ENCODE assay signal across 8 cellular contexts in genomic region chrX:100819534-100819836, GRCh38. TPM values are rescaled to one million over a fixed set of nuclear protein-coding genes. Genes with fewer than 3 reads are reported as not detected.
DNase-seq lines count a peak whose midpoint lies in the region; TF ChIP-seq lines count a peak whose summit lies in the region.

No MANE protein-coding gene starts in this region.

- peak overlapping the region; percentile 88 for H3K4me3 Mint-ChIP-seq in T-helper 2 cell treated with Interferon-gamma antibody and Interleukin-4, amounts not matched to agents 5 μg/mL and 100 μg/mL, for 36 hours

- no peaks in the 10 kb centered on the region for H3K9me3 Mint-ChIP-seq in T-helper 2 cell treated with Interferon-gamma antibody and Interleukin-4, amounts not matched to agents 5 μg/mL and 100 μg/mL, for 36 hours

- peak overlapping the region; percentile 64 to 79 for H3K9ac ChIP-seq in stomach smooth muscle (ENCODE audit: low read length in 2 of 2)

- H3K4me1 Mint-ChIP-seq in T-helper 2 cell treated with Interferon-gamma antibody and Interleukin-4, amounts not matched to agents 5 μg/mL and 100 μg/mL, for 36 hours (ENCODE audit: low read depth), result peaks cover 6% of the 10 kb centered on the region

- H3K27ac ChIP-seq in adrenal gland, result peak overlapping the region in 1 of 5 donors; percentile 53
- H3K27ac ChIP-seq in stomach smooth muscle (ENCODE audit: low read length), result no peak overlapping the region

- no peak for DNase-seq in T-helper 2 cell treated with Interferon-gamma antibody and Interleukin-4, amounts not matched to agents 5 μg/mL and 100 μg/mL, for 36 hours (ENCODE audit: low spot score)
- no peak for DNase-seq in T-helper 2 cell
- DNase-seq in adrenal gland, result peak in 2 of 7 donors; percentile 9 to 18
- no peak for DNase-seq in kidney epithelial cell (ENCODE audit: low read depth)
- DNase-seq in HuH-7.5 (ENCODE audit: low spot score), result no peak
- DNase-seq in NCI-H1436 treated with DMSO at 0.1 percent for 48 hours (lab: John Stamatoyannopoulos, UW), result no peak
- DNase-seq in SHP77 (lab: John Stamatoyannopoulos, UW), result no peak

- H3K4me1 ChIP-seq in adrenal gland (replicated peaks in 1 of 2) (peaks cover 0 to 7% of the 10 kb centered on the region in 2 donors), stomach smooth muscle (ENCODE audit: control insufficient read depth, insufficient read depth, low read length) (peaks cover 2% of the 10 kb centered on the region)

- no peak for TF ChIP-seq CTCF in adrenal gland (IDR thresholded peaks at IDR 0.05)
- TF ChIP-seq CTCF in kidney epithelial cell (IDR thresholded peaks at IDR 0.05; ENCODE audit: insufficient read depth, low read length, poor library complexity, severe bottlenecking), result no peak

- WGBS in adrenal gland, 4 donors, result 10 to 48% (median 27%) methylated on average over 15 of the region's 15 CpGs

- H3K4me3 ChIP-seq in adrenal gland (peak overlapping the region in 3 of 4 donors; percentile 50 to 71 (median 56)), kidney epithelial cell (ENCODE audit: low read depth, low read length) (peak overlapping the region; percentile 79), stomach smooth muscle (ENCODE audit: low read length in 2 of 2) (peak overlapping the region; percentile 83 to 98)

- peak overlapping the region; percentile 90 for H3K27ac Mint-ChIP-seq in T-helper 2 cell treated with Interferon-gamma antibody and Interleukin-4, amounts not matched to agents 5 μg/mL and 100 μg/mL, for 36 hours

- no peak for TF ChIP-seq POLR2A in adrenal gland (IDR thresholded peaks at IDR 0.05)

- H3K36me3 Mint-ChIP-seq in T-helper 2 cell treated with Interferon-gamma antibody and Interleukin-4, amounts not matched to agents 5 μg/mL and 100 μg/mL, for 36 hours (ENCODE audit: low read depth), result peaks cover 15% of the 10 kb centered on the region

- H3K27me3 ChIP-seq in adrenal gland (peaks cover 11% of the 10 kb centered on the region), kidney epithelial cell (ENCODE audit: control insufficient read depth, insufficient read depth, low read length) (no peaks in the 10 kb centered on the region), stomach smooth muscle (ENCODE audit: control insufficient read depth in 1 of 2, insufficient read depth in 2 of 2, low read length in 2 of 2) (peaks cover 0 to 2% of the 10 kb centered on the region in 2 donors)

- intact Hi-C loops in adrenal gland (cut with DNase I), result no loop called here

- H3K36me3 ChIP-seq in adrenal gland (replicated peaks in 1 of 2), result peaks cover 0 to 3% of the 10 kb centered on the region in 2 donors
- no peaks in the 10 kb centered on the region for H3K36me3 ChIP-seq in kidney epithelial cell (ENCODE audit: control insufficient read depth, insufficient read depth, low read length)
- H3K36me3 ChIP-seq in stomach smooth muscle (ENCODE audit: control insufficient read depth in 2 of 2, insufficient read depth in 2 of 2, low read length in 2 of 2), result peaks cover 4 to 8% of the 10 kb centered on the region in 2 donors

- H3K9me3 ChIP-seq in adrenal gland (replicated peaks in 1 of 3) (no peaks in the 10 kb centered on the region), stomach smooth muscle (ENCODE audit: control insufficient read depth in 2 of 2, low read length in 2 of 2) (peaks cover 0 to 5% of the 10 kb centered on the region in 2 donors)

- H3K27me3 Mint-ChIP-seq in T-helper 2 cell treated with Interferon-gamma antibody and Interleukin-4, amounts not matched to agents 5 μg/mL and 100 μg/mL, for 36 hours (ENCODE audit: low read depth), result peaks cover 8% of the 10 kb centered on the region

RNA-seq across cellular contexts. Expression of gene CSTF2, which starts 0.7 kb away (rescaled TPM):
- total RNA-seq in adrenal gland, result 10 to 100 TPM in 6 of 8 donors, 1 to 10 TPM in 2; 8.2 to 17.0 (median 13.8) TPM
- 10 to 100 TPM in 1 of 3 donors, 1 to 10 TPM in 2; 3.3 to 14.8 (median 3.6) TPM for polyA plus RNA-seq in adrenal gland
- total RNA-seq in kidney epithelial cell, result 31.0 and 31.1 TPM in 2 replicates

RNA-seq across cellular contexts. Expression of gene NOX1, which starts 54.7 kb away (rescaled TPM):
- not detected for total RNA-seq in adrenal gland
- polyA plus RNA-seq in adrenal gland, result under 1 TPM in 2 of 3 donors, not detected in 1; 0.07 to 0.16 TPM
- total RNA-seq in kidney epithelial cell, result not detected in 2 replicates
